In genomic region chr22:47370448-47371262, GRCh38 we compare ENCODE assay signal across 3 cellular contexts.
TF ChIP-seq lines count a peak whose summit lies in the region.

No MANE protein-coding gene starts in this region.

TF ChIP-seq in SK-N-SH, 30 proteins besides CTCF, POLR2A, EP300 and RAD21 (continued from another document):
- TF ChIP-seq ELF1 (IDR thresholded peaks at IDR 0.05) (no peak), USF2 (IDR thresholded peaks at IDR 0.05; ENCODE audit: borderline replicate concordance, low read depth, low read length) (no peak), FOXM1 (IDR thresholded peaks at IDR 0.05; ENCODE audit: low read depth) (no peak), RCOR1 (IDR thresholded peaks at IDR 0.05; ENCODE audit: low read length) (no peak), NRF1 (IDR thresholded peaks at IDR 0.05; ENCODE audit: low read depth, low read length) (no peak), TCF12 (IDR thresholded peaks at IDR 0.05) (no peak), TEAD4 (IDR thresholded peaks at IDR 0.05; ENCODE audit: borderline replicate concordance, insufficient read depth) (no peak)

TF ChIP-seq in SK-N-SH treated with all-trans-retinoic acid at 6 μM for 48 hours, 23 proteins besides CTCF, POLR2A, EP300 and RAD21 (continued from another document):
- TF ChIP-seq ZNF8 (CRISPR knock-in tag; IDR thresholded peaks at IDR 0.05) (no peak), OSR1 (CRISPR knock-in tag; IDR thresholded peaks at IDR 0.05) (no peak), ZFP3 (CRISPR knock-in tag; IDR thresholded peaks at IDR 0.05) (no peak), TOX (CRISPR knock-in tag; IDR thresholded peaks at IDR 0.05; ENCODE audit: borderline replicate concordance) (no peak), ZNF565 (CRISPR knock-in tag; conservative IDR thresholded peaks at IDR 0.05; ENCODE audit: low read depth) (no peak), CSDC2 (CRISPR knock-in tag; IDR thresholded peaks at IDR 0.05) (no peak), CREB5 (CRISPR knock-in tag; IDR thresholded peaks at IDR 0.05; ENCODE audit: low read depth) (no peak), TCF4 (CRISPR knock-in tag; IDR thresholded peaks at IDR 0.05; ENCODE audit: borderline replicate concordance) (no peak), BACH2 (CRISPR knock-in tag; IDR thresholded peaks at IDR 0.05; ENCODE audit: borderline replicate concordance) (no peak), ZNF70 (CRISPR knock-in tag; IDR thresholded peaks at IDR 0.05) (no peak), RARB (CRISPR knock-in tag; IDR thresholded peaks at IDR 0.05) (no peak), ISL1 (CRISPR knock-in tag; IDR thresholded peaks at IDR 0.05) (no peak), ZFP30 (CRISPR knock-in tag; IDR thresholded peaks at IDR 0.05) (no peak), PPARA (CRISPR knock-in tag; IDR thresholded peaks at IDR 0.05; ENCODE audit: borderline replicate concordance) (no peak)
- TF ChIP-seq, protein P1, sequence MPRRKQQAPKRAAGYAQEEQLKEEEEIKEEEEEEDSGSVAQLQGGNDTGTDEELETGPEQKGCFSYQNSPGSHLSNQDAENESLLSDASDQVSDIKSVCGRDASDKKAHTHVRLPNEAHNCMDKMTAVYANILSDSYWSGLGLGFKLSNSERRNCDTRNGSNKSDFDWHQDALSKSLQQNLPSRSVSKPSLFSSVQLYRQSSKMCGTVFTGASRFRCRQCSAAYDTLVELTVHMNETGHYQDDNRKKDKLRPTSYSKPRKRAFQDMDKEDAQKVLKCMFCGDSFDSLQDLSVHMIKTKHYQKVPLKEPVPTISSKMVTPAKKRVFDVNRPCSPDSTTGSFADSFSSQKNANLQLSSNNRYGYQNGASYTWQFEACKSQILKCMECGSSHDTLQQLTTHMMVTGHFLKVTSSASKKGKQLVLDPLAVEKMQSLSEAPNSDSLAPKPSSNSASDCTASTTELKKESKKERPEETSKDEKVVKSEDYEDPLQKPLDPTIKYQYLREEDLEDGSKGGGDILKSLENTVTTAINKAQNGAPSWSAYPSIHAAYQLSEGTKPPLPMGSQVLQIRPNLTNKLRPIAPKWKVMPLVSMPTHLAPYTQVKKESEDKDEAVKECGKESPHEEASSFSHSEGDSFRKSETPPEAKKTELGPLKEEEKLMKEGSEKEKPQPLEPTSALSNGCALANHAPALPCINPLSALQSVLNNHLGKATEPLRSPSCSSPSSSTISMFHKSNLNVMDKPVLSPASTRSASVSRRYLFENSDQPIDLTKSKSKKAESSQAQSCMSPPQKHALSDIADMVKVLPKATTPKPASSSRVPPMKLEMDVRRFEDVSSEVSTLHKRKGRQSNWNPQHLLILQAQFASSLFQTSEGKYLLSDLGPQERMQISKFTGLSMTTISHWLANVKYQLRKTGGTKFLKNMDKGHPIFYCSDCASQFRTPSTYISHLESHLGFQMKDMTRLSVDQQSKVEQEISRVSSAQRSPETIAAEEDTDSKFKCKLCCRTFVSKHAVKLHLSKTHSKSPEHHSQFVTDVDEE (CRISPR knock-in tag; IDR thresholded peaks at IDR 0.05): no peak
- TF ChIP-seq, protein P2, sequence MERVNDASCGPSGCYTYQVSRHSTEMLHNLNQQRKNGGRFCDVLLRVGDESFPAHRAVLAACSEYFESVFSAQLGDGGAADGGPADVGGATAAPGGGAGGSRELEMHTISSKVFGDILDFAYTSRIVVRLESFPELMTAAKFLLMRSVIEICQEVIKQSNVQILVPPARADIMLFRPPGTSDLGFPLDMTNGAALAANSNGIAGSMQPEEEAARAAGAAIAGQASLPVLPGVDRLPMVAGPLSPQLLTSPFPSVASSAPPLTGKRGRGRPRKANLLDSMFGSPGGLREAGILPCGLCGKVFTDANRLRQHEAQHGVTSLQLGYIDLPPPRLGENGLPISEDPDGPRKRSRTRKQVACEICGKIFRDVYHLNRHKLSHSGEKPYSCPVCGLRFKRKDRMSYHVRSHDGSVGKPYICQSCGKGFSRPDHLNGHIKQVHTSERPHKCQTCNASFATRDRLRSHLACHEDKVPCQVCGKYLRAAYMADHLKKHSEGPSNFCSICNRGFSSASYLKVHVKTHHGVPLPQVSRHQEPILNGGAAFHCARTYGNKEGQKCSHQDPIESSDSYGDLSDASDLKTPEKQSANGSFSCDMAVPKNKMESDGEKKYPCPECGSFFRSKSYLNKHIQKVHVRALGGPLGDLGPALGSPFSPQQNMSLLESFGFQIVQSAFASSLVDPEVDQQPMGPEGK (CRISPR knock-in tag; IDR thresholded peaks at IDR 0.05; ENCODE audit: borderline replicate concordance): no peak
- TF ChIP-seq, protein P3, sequence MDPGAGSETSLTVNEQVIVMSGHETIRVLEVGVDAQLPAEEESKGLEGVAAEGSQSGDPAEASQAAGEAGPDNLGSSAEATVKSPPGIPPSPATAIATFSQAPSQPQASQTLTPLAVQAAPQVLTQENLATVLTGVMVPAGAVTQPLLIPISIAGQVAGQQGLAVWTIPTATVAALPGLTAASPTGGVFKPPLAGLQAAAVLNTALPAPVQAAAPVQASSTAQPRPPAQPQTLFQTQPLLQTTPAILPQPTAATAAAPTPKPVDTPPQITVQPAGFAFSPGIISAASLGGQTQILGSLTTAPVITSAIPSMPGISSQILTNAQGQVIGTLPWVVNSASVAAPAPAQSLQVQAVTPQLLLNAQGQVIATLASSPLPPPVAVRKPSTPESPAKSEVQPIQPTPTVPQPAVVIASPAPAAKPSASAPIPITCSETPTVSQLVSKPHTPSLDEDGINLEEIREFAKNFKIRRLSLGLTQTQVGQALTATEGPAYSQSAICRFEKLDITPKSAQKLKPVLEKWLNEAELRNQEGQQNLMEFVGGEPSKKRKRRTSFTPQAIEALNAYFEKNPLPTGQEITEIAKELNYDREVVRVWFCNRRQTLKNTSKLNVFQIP (CRISPR knock-in tag; IDR thresholded peaks at IDR 0.05; ENCODE audit: borderline replicate concordance, low read depth): no peak
- TF ChIP-seq, protein P4, sequence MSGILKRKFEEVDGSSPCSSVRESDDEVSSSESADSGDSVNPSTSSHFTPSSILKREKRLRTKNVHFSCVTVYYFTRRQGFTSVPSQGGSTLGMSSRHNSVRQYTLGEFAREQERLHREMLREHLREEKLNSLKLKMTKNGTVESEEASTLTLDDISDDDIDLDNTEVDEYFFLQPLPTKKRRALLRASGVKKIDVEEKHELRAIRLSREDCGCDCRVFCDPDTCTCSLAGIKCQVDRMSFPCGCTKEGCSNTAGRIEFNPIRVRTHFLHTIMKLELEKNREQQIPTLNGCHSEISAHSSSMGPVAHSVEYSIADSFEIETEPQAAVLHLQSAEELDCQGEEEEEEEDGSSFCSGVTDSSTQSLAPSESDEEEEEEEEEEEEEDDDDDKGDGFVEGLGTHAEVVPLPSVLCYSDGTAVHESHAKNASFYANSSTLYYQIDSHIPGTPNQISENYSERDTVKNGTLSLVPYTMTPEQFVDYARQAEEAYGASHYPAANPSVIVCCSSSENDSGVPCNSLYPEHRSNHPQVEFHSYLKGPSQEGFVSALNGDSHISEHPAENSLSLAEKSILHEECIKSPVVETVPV (CRISPR knock-in tag; IDR thresholded peaks at IDR 0.05): no peak

TF ChIP-seq in HepG2, 621 proteins besides CTCF, POLR2A, EP300 and RAD21 (continued from another document):
- TF ChIP-seq CREB1 (IDR thresholded peaks at IDR 0.05) (peak; percentile 72), CREB1 (CRISPR knock-in tag; IDR thresholded peaks at IDR 0.05) (no peak)
